In the genomic region with DNA sequence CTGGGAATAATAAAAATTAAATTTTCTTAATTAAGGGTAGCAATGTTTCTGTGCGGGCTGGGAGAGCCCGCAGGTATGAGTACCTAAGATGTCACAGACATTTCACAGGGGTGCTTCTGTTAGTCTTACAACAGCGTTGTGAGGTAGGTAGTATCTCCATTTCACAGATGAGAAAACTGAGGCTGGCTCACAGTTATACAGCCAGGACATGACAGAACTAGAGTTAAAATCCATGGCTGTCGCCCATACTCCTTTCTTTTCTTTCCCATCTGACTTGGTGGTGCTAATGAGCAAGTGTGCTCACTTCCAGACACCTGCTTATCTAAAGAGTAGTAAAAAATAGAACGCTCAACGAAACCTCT, we compare ENCODE assay signal across 16 cellular contexts.
"Had no signal": no experiment of that assay in that cellular context is flagged by ENCODE, and none has a peak within 500 bp of the region (broad histone marks: within the 10 kb centered on the region; RNA-seq: fewer than 3 reads in every experiment).

No MANE protein-coding gene starts in this region.

- H3K27ac ChIP-seq: heart right ventricle, ovary, VCaP had no signal

- H3K4me3 ChIP-seq: ovary had no signal

- H3K9me3 ChIP-seq: heart right ventricle, ovary, thoracic aorta had no signal

- H3K9me3 Mint-ChIP-seq: activated CD4-positive, alpha-beta memory T cell treated with anti-CD3 and anti-CD28 coated beads for 36 hours; activated naive CD8-positive, alpha-beta T cell treated with anti-CD3 and anti-CD28 coated beads for 36 hours; activated T-cell treated with anti-CD3 and anti-CD28 coated beads, Interleukin-2, amount 50 U/mL, for 4 hours; endodermal cell; nephron progenitor cell; stimulated activated naive CD8-positive, alpha-beta T cell treated with anti-CD3 and anti-CD28 coated beads, Interleukin-15, amount 100 ng/mL, for 72 hours had no signal

- H3K36me3 Mint-ChIP-seq: activated CD4-positive, alpha-beta memory T cell treated with anti-CD3 and anti-CD28 coated beads for 36 hours; activated naive CD8-positive, alpha-beta T cell treated with anti-CD3 and anti-CD28 coated beads for 36 hours had no signal

- H3K27me3 ChIP-seq: ovary had no signal

- DNase-seq: activated CD4-positive, alpha-beta memory T cell treated with anti-CD3 and anti-CD28 coated beads for 36 hours; activated gamma-delta T cell treated with Interleukin-2 at 50 U/mL for 16 hours; activated naive CD8-positive, alpha-beta T cell treated with anti-CD3 and anti-CD28 coated beads for 36 hours; activated T-cell treated with anti-CD3 and anti-CD28 coated beads, Interleukin-2, amount 50 U/mL, for 4 hours; dermis blood vessel endothelial cell; endodermal cell; heart right ventricle; left ventricle myocardium superior; nephron progenitor cell; ovary; stimulated activated CD4-positive, alpha-beta T cell treated with anti-CD3 and anti-CD28 coated beads, Interleukin-15, amount 100 ng/mL, for 24 hours; stimulated activated CD4-positive, alpha-beta T cell treated with anti-CD3 and anti-CD28 coated beads, Interleukin-4, amount 100 ng/mL, for 4 hours; stimulated activated naive CD8-positive, alpha-beta T cell treated with anti-CD3 and anti-CD28 coated beads, Interleukin-15, amount 100 ng/mL, for 72 hours; T1000 had no signal

- ATAC-seq: activated T-cell treated with anti-CD3 and anti-CD28 coated beads, Interleukin-2, amount 50 U/mL, for 4 hours; heart right ventricle; left ventricle myocardium superior; stimulated activated naive CD8-positive, alpha-beta T cell treated with anti-CD3 and anti-CD28 coated beads, Interleukin-15, amount 100 ng/mL, for 72 hours had no signal

- H3K27ac Mint-ChIP-seq: activated CD4-positive, alpha-beta memory T cell treated with anti-CD3 and anti-CD28 coated beads for 36 hours; activated naive CD8-positive, alpha-beta T cell treated with anti-CD3 and anti-CD28 coated beads for 36 hours; endodermal cell; nephron progenitor cell; stimulated activated naive CD8-positive, alpha-beta T cell treated with anti-CD3 and anti-CD28 coated beads, Interleukin-15, amount 100 ng/mL, for 72 hours had no signal

- H3K36me3 ChIP-seq: heart right ventricle, ovary, thoracic aorta had no signal
